In genomic region chr12:99261256-99261655, GRCh38 we compare ENCODE assay signal across 16 cellular contexts.
DNase-seq lines count a peak whose midpoint lies in the region; ATAC-seq and TF ChIP-seq lines count a peak whose summit lies in the region.
"Had no signal": no experiment of that assay in that cellular context is flagged by ENCODE, and none has a peak within 500 bp of the region (broad histone marks: within the 10 kb centered on the region; RNA-seq: fewer than 3 reads in every experiment).

No MANE protein-coding gene starts in this region.

- DNase-seq in MCF 10A (ENCODE audit: unreplicated experiment) (no peak), breast epithelium (ENCODE audit: low spot score in 2 of 2) (no peak), OCI-LY7 (ENCODE audit: low spot score) (no peak), mesenchymal stem cell (peak; percentile 54), Calu3 (no peak)
- no peak for DNase-seq in activated CD4-positive, alpha-beta T cell treated with anti-CD3 and anti-CD28 coated beads for 48 hours
- DNase-seq: Caco-2; CD8-positive, alpha-beta memory T cell; DMS79; GM23248; H9 had no signal

- no peaks in the 10 kb centered on the region for H3K79me1 ChIP-seq in mesenchymal stem cell (replicated peaks; ENCODE audit: low read length, poor library complexity, severe bottlenecking)

- POLR2A ChIA-PET in MCF 10A (lab: Yijun Ruan, JAX) (no interaction called here), OCI-LY7 (lab: Charles Lee) (interaction anchor here (1.2 to 2.8 kb wide), 2 partner anchors 18 to 68 kb away, joined by 3 to 8 read pairs; no protein-coding TSS in a partner anchor)

- no peak overlapping the region for H2BK15ac ChIP-seq in mesenchymal stem cell (ENCODE audit: low read depth, poor library complexity, severe bottlenecking)

- intact Hi-C loops in MCF 10A (cut with micrococcal nuclease): no loop called here
- intact Hi-C loops in breast epithelium (cut with DNase I; ENCODE audit: low total_unique reads): no loop called here
- intact Hi-C loops in OCI-LY7 (cut with micrococcal nuclease; ENCODE audit: unreplicated experiment): no loop called here
- intact Hi-C loops in Calu3 (cut with micrococcal nuclease; ENCODE audit: unreplicated experiment): no loop called here

- H3K27me3 Mint-ChIP-seq in MCF 10A (ENCODE audit: insufficient read depth, unreplicated experiment) (no peaks in the 10 kb centered on the region), Calu3 (ENCODE audit: unreplicated experiment) (no peaks in the 10 kb centered on the region)
- H3K27me3 Mint-ChIP-seq: CD8-positive, alpha-beta memory T cell had no signal

- H3K27ac Mint-ChIP-seq in MCF 10A (ENCODE audit: low read depth, unreplicated experiment): peak overlapping the region; percentile 7
- no peak overlapping the region for H3K27ac Mint-ChIP-seq in Calu3 (ENCODE audit: unreplicated experiment)
- H3K27ac Mint-ChIP-seq: CD14-positive monocyte had no signal

- H3K9ac ChIP-seq in mesenchymal stem cell (ENCODE audit: low read length): no peak overlapping the region
- H3K9ac ChIP-seq: GM23248 had no signal

- no peaks in the 10 kb centered on the region for H3K9me3 Mint-ChIP-seq in MCF 10A (ENCODE audit: unreplicated experiment)
- H3K9me3 Mint-ChIP-seq in Calu3 (ENCODE audit: low read depth, unreplicated experiment): peaks cover 7% of the 10 kb centered on the region
- H3K9me3 Mint-ChIP-seq: H9 had no signal

- no peak overlapping the region for H2BK5ac ChIP-seq in mesenchymal stem cell (ENCODE audit: low read depth, low read length, poor library complexity, severe bottlenecking)

- no peak overlapping the region for H3K14ac ChIP-seq in mesenchymal stem cell (ENCODE audit: low read length in 2 of 2)

- peak overlapping the region in 1 of 2 experiments; percentile 94 for H2BK12ac ChIP-seq in mesenchymal stem cell (ENCODE audit: low read length in 2 of 2)

- CTCF ChIA-PET in MCF 10A (lab: Yijun Ruan, JAX) (interaction anchor here (0.6 kb wide), 1 partner anchor 122 kb away, joined by 3 read pairs; no protein-coding TSS in a partner anchor), OCI-LY7 (lab: Charles Lee; ENCODE audit: unreplicated experiment) (no interaction called here), Calu3 (lab: Charles Lee) (no interaction called here)

- no peaks in the 10 kb centered on the region for H3K9me2 ChIP-seq in OCI-LY7 (ENCODE audit: insufficient read depth, low read length)

- no peak overlapping the region for H2BK120ac ChIP-seq in mesenchymal stem cell (ENCODE audit: low read depth, low read length)

- H3K4me2 ChIP-seq in OCI-LY7 (ENCODE audit: low read length) (no peak overlapping the region), mesenchymal stem cell (ENCODE audit: low read length, poor library complexity, severe bottlenecking) (no peak overlapping the region)

- no peak overlapping the region for H4K91ac ChIP-seq in mesenchymal stem cell (ENCODE audit: low read length)

- no peak overlapping the region for H2AK5ac ChIP-seq in mesenchymal stem cell (ENCODE audit: low read length, severe bottlenecking)

- H3K36me3 Mint-ChIP-seq in MCF 10A (ENCODE audit: insufficient read depth, unreplicated experiment) (no peaks in the 10 kb centered on the region), Calu3 (ENCODE audit: insufficient read depth, unreplicated experiment) (no peaks in the 10 kb centered on the region)
- H3K36me3 Mint-ChIP-seq: CD14-positive monocyte; CD8-positive, alpha-beta memory T cell had no signal

- H4K8ac ChIP-seq in mesenchymal stem cell (ENCODE audit: low read length): no peak overlapping the region

- BruUV-seq in MCF 10A (replicated peaks; lab: Mats Ljungman, UMichigan) (no TSS peak), OCI-LY7 (replicated peaks; lab: Mats Ljungman, UMichigan) (no TSS peak), Calu3 (replicated peaks; lab: Mats Ljungman, UMichigan) (no TSS peak)

- H3K36me3 ChIP-seq in breast epithelium (no peaks in the 10 kb centered on the region), OCI-LY7 (ENCODE audit: insufficient read depth, low read length) (no peaks in the 10 kb centered on the region), mesenchymal stem cell (ENCODE audit: control insufficient read depth in 1 of 2, insufficient read depth in 2 of 2, low read depth in 1 of 2, low read length in 2 of 2) (no peaks in the 10 kb centered on the region)

- H2AFZ ChIP-seq in OCI-LY7 (ENCODE audit: low read length): peak overlapping the region; percentile 28; the same call in 1 of the 2 replicates
- H2AFZ ChIP-seq in mesenchymal stem cell (ENCODE audit: low read depth, low read length): no peak overlapping the region
- H2AFZ ChIP-seq: GM23248 had no signal

- H3K4me3 Mint-ChIP-seq in MCF 10A (ENCODE audit: unreplicated experiment): no peak overlapping the region
- no peak overlapping the region for H3K4me3 Mint-ChIP-seq in Calu3 (ENCODE audit: low read depth, unreplicated experiment)
- H3K4me3 Mint-ChIP-seq: CD14-positive monocyte; CD8-positive, alpha-beta memory T cell; H9 had no signal

- 55% methylated on average over 1 of the region's 1 CpG for WGBS in mesenchymal stem cell

- ATAC-seq in HG02798 (IDR thresholded peaks at IDR 0.05; ENCODE audit: poor library complexity, unreplicated experiment): no peak
- ATAC-seq: GM12878, HepG2 had no signal

- H3K9me3 ChIP-seq in breast epithelium (no peaks in the 10 kb centered on the region), OCI-LY7 (ENCODE audit: low read length) (peaks cover 12% of the 10 kb centered on the region; the same call in 1 of the 2 replicates), mesenchymal stem cell (ENCODE audit: control insufficient read depth, low read length) (peaks cover 2% of the 10 kb centered on the region)
- H3K9me3 ChIP-seq: Caco-2 had no signal

- H3K79me2 ChIP-seq in OCI-LY7 (ENCODE audit: insufficient read depth, low read depth, low read length): no peaks in the 10 kb centered on the region

- H3K4me3 ChIP-seq in breast epithelium: no peak overlapping the region
- H3K4me3 ChIP-seq in OCI-LY7 (ENCODE audit: low read depth, low read length, poor library complexity, severe bottlenecking): no peak overlapping the region
- H3K4me3 ChIP-seq in mesenchymal stem cell (ENCODE audit: insufficient read depth in 1 of 2, low read depth in 1 of 2, low read length in 2 of 2): no peak overlapping the region
- H3K4me3 ChIP-seq: GM12878, GM23248 had no signal

- H3K23ac ChIP-seq in mesenchymal stem cell (ENCODE audit: low read length in 2 of 2): no peak overlapping the region

- H3K27me3 ChIP-seq in breast epithelium (no peaks in the 10 kb centered on the region), mesenchymal stem cell (ENCODE audit: control insufficient read depth in 1 of 2, insufficient read depth in 1 of 2, low read length in 2 of 2) (no peaks in the 10 kb centered on the region)

- H3K4ac ChIP-seq in mesenchymal stem cell (ENCODE audit: low read depth in 1 of 2, low read length in 2 of 2): peak overlapping the region in 1 of 2 experiments; percentile 67

- no peaks in the 10 kb centered on the region for H4K20me1 ChIP-seq in OCI-LY7 (ENCODE audit: insufficient read depth, low read length)

- no peak overlapping the region for H3K27ac ChIP-seq in breast epithelium
- H3K27ac ChIP-seq in OCI-LY7 (ENCODE audit: low read depth, low read length, poor library complexity, severe bottlenecking): no peak overlapping the region
- no peak overlapping the region for H3K27ac ChIP-seq in mesenchymal stem cell (ENCODE audit: low read length, poor library complexity, severe bottlenecking)
- H3K27ac ChIP-seq: 22Rv1, GM23248 had no signal

- H3K18ac ChIP-seq in mesenchymal stem cell (ENCODE audit: low read depth in 1 of 2, low read length in 2 of 2): peak overlapping the region in 1 of 2 experiments; percentile 49

- no peak for TF ChIP-seq CTCF in MCF 10A (IDR thresholded peaks at IDR 0.05; ENCODE audit: unreplicated experiment)
- no peak for TF ChIP-seq CTCF in breast epithelium (IDR thresholded peaks at IDR 0.05)
- no peak for TF ChIP-seq CTCF in OCI-LY7 (conservative IDR thresholded peaks at IDR 0.05; ENCODE audit: low read length)
- no peak for TF ChIP-seq CTCF in Calu3 (IDR thresholded peaks at IDR 0.05; ENCODE audit: unreplicated experiment)

- no peak for TF ChIP-seq POLR2A in breast epithelium (IDR thresholded peaks at IDR 0.05)

- H3K4me1 ChIP-seq in breast epithelium (no peaks in the 10 kb centered on the region), OCI-LY7 (ENCODE audit: insufficient read depth, low read length, poor library complexity, severe bottlenecking) (no peaks in the 10 kb centered on the region), mesenchymal stem cell (ENCODE audit: control insufficient read depth, insufficient read depth, low read depth, low read length) (no peaks in the 10 kb centered on the region)
- H3K4me1 ChIP-seq: Caco-2 had no signal

- H3K4me1 Mint-ChIP-seq in MCF 10A (ENCODE audit: insufficient read depth, unreplicated experiment): peaks cover 10% of the 10 kb centered on the region
- peaks cover 10% of the 10 kb centered on the region for H3K4me1 Mint-ChIP-seq in Calu3 (ENCODE audit: low read depth, unreplicated experiment)
- H3K4me1 Mint-ChIP-seq: CD14-positive monocyte; CD8-positive, alpha-beta memory T cell had no signal
